Comparison of ENCODE assay signal across 8 cellular contexts in the genomic region with DNA sequence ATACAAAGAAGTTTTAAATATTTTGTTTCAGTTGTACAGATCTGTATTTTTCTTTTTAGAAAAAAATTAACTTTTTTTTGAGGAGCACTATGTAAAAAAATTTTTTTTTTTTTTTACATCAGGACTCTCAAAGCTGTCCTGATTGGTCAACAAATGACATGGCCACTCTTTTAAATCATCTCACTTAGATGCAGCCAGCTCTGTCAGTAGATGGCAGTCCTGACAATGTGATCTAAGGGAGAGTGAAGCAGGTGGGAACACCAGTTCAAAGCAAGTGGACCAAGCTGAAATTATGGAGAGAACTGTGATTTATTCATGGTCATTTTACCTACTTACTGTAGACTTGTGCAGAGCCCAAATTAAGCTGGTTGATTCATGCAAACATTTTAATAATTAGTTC.
A peak's percentile ranks its signal among the peaks of the same experiment; 100 is the strongest.
DNase-seq lines count a peak whose midpoint lies in the region; ATAC-seq and TF ChIP-seq lines count a peak whose summit lies in the region.

No MANE protein-coding gene starts in this region.

- TF ChIP-seq CTCF in AG09309 (IDR thresholded peaks at IDR 0.05; ENCODE audit: control insufficient read depth, insufficient read depth, low read depth, low read length, missing control alignments) (peak; percentile 26), GM13976 (IDR thresholded peaks at IDR 0.05; ENCODE audit: borderline replicate concordance, control extremely low read depth, extremely low read depth, insufficient read depth, missing control alignments) (peak; percentile 28), chondrocyte (IDR thresholded peaks at IDR 0.05) (peak; percentile 72), tibial artery (IDR thresholded peaks at IDR 0.05) (no peak)

- peaks cover 14% of the 10 kb centered on the region for H3K9me3 Mint-ChIP-seq in chondrocyte (ENCODE audit: low read depth)

- no peaks in the 10 kb centered on the region for H3K27me3 ChIP-seq in tibial artery

- in situ Hi-C loops in GM13976 (cut with MboI; ENCODE audit: low sequenced_read_pairs, unreplicated experiment) = no loop called here

- H3K36me3 ChIP-seq in tibial artery = no peaks in the 10 kb centered on the region

- peak; percentile 80 for ATAC-seq in HG02798 (IDR thresholded peaks at IDR 0.05; ENCODE audit: poor library complexity, unreplicated experiment)

- H3K4me1 Mint-ChIP-seq in chondrocyte (ENCODE audit: low read depth) = no peaks in the 10 kb centered on the region

- no peak for DNase-seq in AG09309 (ENCODE audit: low read depth)
- DNase-seq in GM13976 (ENCODE audit: low spot score) = peak; percentile 41
- DNase-seq in NCI-H2227 treated with DMSO at 0.1 percent for 48 hours (lab: John Stamatoyannopoulos, UW) = peak; percentile 36
- DNase-seq in chondrocyte (ENCODE audit: low spot score) = no peak
- DNase-seq in renal cortical epithelial cell (ENCODE audit: low read depth) = peak; percentile 58
- DNase-seq in posterior vena cava (ENCODE audit: low spot score) = no peak
- no peak for DNase-seq in tibial artery

- no peak overlapping the region for H3K27ac ChIP-seq in tibial artery

- H3K27me3 Mint-ChIP-seq in chondrocyte (ENCODE audit: low read depth) = peaks cover 5% of the 10 kb centered on the region

- H3K4me3 ChIP-seq in AG09309 (ENCODE audit: control insufficient read depth, low read depth, low read length) (no peak overlapping the region), tibial artery (no peak overlapping the region)

- H3K36me3 Mint-ChIP-seq in chondrocyte (ENCODE audit: low read depth) = no peaks in the 10 kb centered on the region

- no peaks in the 10 kb centered on the region for H3K9me3 ChIP-seq in tibial artery

- intact Hi-C loops in posterior vena cava (cut with DNase I) (no loop called here), tibial artery (cut with DNase I; ENCODE audit: low total_unique reads) (no loop called here)

- no peak overlapping the region for H3K4me3 Mint-ChIP-seq in chondrocyte (ENCODE audit: unreplicated experiment)

- no peaks in the 10 kb centered on the region for H3K4me1 ChIP-seq in tibial artery

- no peak overlapping the region for H3K27ac Mint-ChIP-seq in chondrocyte (ENCODE audit: unreplicated experiment)

Comparison
In these comparisons a context has a peak if more than half of its experiments do, and no peak if none do; other contexts are left out.
1. DNase-seq: peak in GM13976 (single experiment), NCI-H2227 treated with DMSO at 0.1 percent for 48 hours (single experiment) and renal cortical epithelial cell (single experiment); none in AG09309 (single experiment), chondrocyte (single experiment), posterior vena cava (single experiment) and tibial artery (0 of 2).
2. CTCF ChIP-seq: peak in AG09309 (single experiment), GM13976 (single experiment) and chondrocyte (single experiment); none in tibial artery (0 of 2).